ENCODE assay signal across 8 cellular contexts in genomic region chr4:76305033-76305687, GRCh38. TPM values are rescaled to one million over a fixed set of nuclear protein-coding genes. Genes with fewer than 3 reads are reported as not detected.
DNase-seq lines count a peak whose midpoint lies in the region; ATAC-seq and TF ChIP-seq lines count a peak whose summit lies in the region.

No MANE protein-coding gene starts in this region.

- no peaks in the 10 kb centered on the region for H3K79me2 ChIP-seq in parathyroid adenoma

- H3K4me1 Mint-ChIP-seq in Caco-2 (ENCODE audit: low read depth, unreplicated experiment) (peaks cover 31% of the 10 kb centered on the region), endodermal cell (peaks cover 6% of the 10 kb centered on the region)

- H3K27ac ChIP-seq in Panc1 (ENCODE audit: low read length): peak overlapping the region; percentile 81
- H3K27ac ChIP-seq in endodermal cell (ENCODE audit: low read depth, low read length): no peak overlapping the region
- no peak overlapping the region for H3K27ac ChIP-seq in parathyroid adenoma

- in situ Hi-C loops in Panc1 (cut with HindIII; ENCODE audit: low pct_unique_long_range_greater_than_20kb, low sequenced_read_pairs): no loop called here

- H3K4me1 ChIP-seq in Caco-2: peaks cover 25% of the 10 kb centered on the region
- peaks cover 17% of the 10 kb centered on the region for H3K4me1 ChIP-seq in Panc1 (ENCODE audit: control insufficient read depth, insufficient read depth, low read length)
- H3K4me1 ChIP-seq in endodermal cell (ENCODE audit: control insufficient read depth, insufficient read depth, low read length): no peaks in the 10 kb centered on the region
- no peaks in the 10 kb centered on the region for H3K4me1 ChIP-seq in parathyroid adenoma

- H3K36me3 Mint-ChIP-seq in Caco-2 (ENCODE audit: insufficient read depth, unreplicated experiment) (peaks cover 12% of the 10 kb centered on the region), endodermal cell (ENCODE audit: low read depth) (peaks cover 6% of the 10 kb centered on the region)

- H3K4me2 ChIP-seq in parathyroid adenoma (ENCODE audit: low read length): no peak overlapping the region

- TF ChIP-seq CTCF in Caco-2 (IDR thresholded peaks at IDR 0.05; ENCODE audit: insufficient read depth in 1 of 2, low read depth in 1 of 2, low read length in 1 of 2, severe bottlenecking in 1 of 2, unreplicated experiment in 1 of 2) (no peak), Panc1 (IDR thresholded peaks at IDR 0.05) (no peak), endodermal cell (conservative IDR thresholded peaks at IDR 0.05) (no peak), parathyroid adenoma (IDR thresholded peaks at IDR 0.05) (no peak)

- no TSS peak for BruUV-seq in Caco-2 (replicated peaks; lab: Mats Ljungman, UMichigan)
- TSS peak; percentile 71 for BruUV-seq in Panc1 (replicated peaks; lab: Mats Ljungman, UMichigan)

- no peak for ATAC-seq in Panc1
- ATAC-seq in sciatic nerve: no peak
- no peak for ATAC-seq in GM21390 (IDR thresholded peaks at IDR 0.05; ENCODE audit: unreplicated experiment)
- no peak for ATAC-seq in GM21786 (IDR thresholded peaks at IDR 0.05; ENCODE audit: unreplicated experiment)

- H3K27me3 ChIP-seq in Caco-2 (replicated peaks; ENCODE audit: control insufficient read depth, insufficient read depth, low read length) (no peaks in the 10 kb centered on the region), Panc1 (ENCODE audit: control insufficient read depth, insufficient read depth, low read length) (no peaks in the 10 kb centered on the region), endodermal cell (ENCODE audit: control insufficient read depth, insufficient read depth, low read length, poor library complexity, severe bottlenecking) (peaks cover 37% of the 10 kb centered on the region), parathyroid adenoma (ENCODE audit: control insufficient read depth, insufficient read depth, low read length) (no peaks in the 10 kb centered on the region)

- DNase-seq in Caco-2 (no peak), Panc1 (ENCODE audit: low read depth, low spot score) (no peak), endodermal cell (no peak), sciatic nerve (ENCODE audit: low spot score) (no peak), NCI-H1930 (lab: John Stamatoyannopoulos, UW) (no peak)

- CTCF ChIA-PET in Caco-2 (lab: Charles Lee): interaction anchor here (1.0 to 2.8 kb wide), 3 partner anchors 54 to 126 kb away, joined by 4 to 29 read pairs (median 6); no protein-coding TSS in a partner anchor
- CTCF ChIA-PET in Panc1 (lab: Charles Lee): no interaction called here

- no peak overlapping the region for H3K9ac ChIP-seq in endodermal cell (ENCODE audit: extremely low read depth, low read length, poor library complexity, severe bottlenecking)
- no peak overlapping the region for H3K9ac ChIP-seq in parathyroid adenoma

- POLR2A ChIA-PET in Caco-2 (lab: Charles Lee): no interaction called here
- POLR2A ChIA-PET in Panc1 (lab: Charles Lee): no interaction called here

- intact Hi-C loops in Caco-2 (cut with micrococcal nuclease; ENCODE audit: unreplicated experiment) (loop anchor here (10.0 kb wide), 1 partner anchor 90 kb away; the partner anchor contains the start of gene SCARB2), Panc1 (cut with micrococcal nuclease; ENCODE audit: unreplicated experiment) (no loop called here), sciatic nerve (cut with DNase I) (no loop called here)

- H3K27ac Mint-ChIP-seq in Caco-2 (ENCODE audit: unreplicated experiment) (peak overlapping the region; percentile 71), endodermal cell (no peak overlapping the region)

- H3K36me3 ChIP-seq in Caco-2 (ENCODE audit: control insufficient read depth, insufficient read depth, low read length) (no peaks in the 10 kb centered on the region), Panc1 (ENCODE audit: control insufficient read depth, insufficient read depth, low read length) (no peaks in the 10 kb centered on the region; the same call in none of the 2 replicates), endodermal cell (ENCODE audit: control insufficient read depth, insufficient read depth, low read length) (no peaks in the 10 kb centered on the region), parathyroid adenoma (ENCODE audit: control insufficient read depth, insufficient read depth, low read length) (no peaks in the 10 kb centered on the region)

- no peaks in the 10 kb centered on the region for H3K27me3 Mint-ChIP-seq in Caco-2 (ENCODE audit: insufficient read depth, unreplicated experiment)
- H3K27me3 Mint-ChIP-seq in endodermal cell (ENCODE audit: insufficient read depth): peaks cover 41% of the 10 kb centered on the region

- H3K4me3 ChIP-seq in Caco-2 (ENCODE audit: low read depth, low read length) (peak overlapping the region; percentile 51), Panc1 (ENCODE audit: low read depth in 2 of 2, low read length in 2 of 2) (peak overlapping the region; percentile 77 to 88), endodermal cell (ENCODE audit: low read length) (peak overlapping the region; percentile 93), parathyroid adenoma (ENCODE audit: low read depth, low read length) (no peak overlapping the region)

- 87 to 88% methylated on average over 4 to 7 of the region's 7 CpGs for WGBS in endodermal cell (ENCODE audit: insufficient coverage in 1 of 2, insufficient read length in 1 of 2), 2 experiments

- no peaks in the 10 kb centered on the region for H3K9me3 Mint-ChIP-seq in Caco-2 (ENCODE audit: unreplicated experiment)
- no peaks in the 10 kb centered on the region for H3K9me3 Mint-ChIP-seq in endodermal cell

- H3K9me3 ChIP-seq in Caco-2 (no peaks in the 10 kb centered on the region), Panc1 (ENCODE audit: control insufficient read depth, insufficient read depth, low read depth, low read length) (no peaks in the 10 kb centered on the region), endodermal cell (ENCODE audit: control insufficient read depth, low read length) (no peaks in the 10 kb centered on the region), parathyroid adenoma (ENCODE audit: control insufficient read depth, low read length) (no peaks in the 10 kb centered on the region)

- peak overlapping the region; percentile 90 for H3K4me3 Mint-ChIP-seq in Caco-2 (ENCODE audit: unreplicated experiment)
- H3K4me3 Mint-ChIP-seq in endodermal cell: peak overlapping the region; percentile 77

- peak overlapping the region; percentile 91 for H2AFZ ChIP-seq in parathyroid adenoma

RNA-seq across cellular contexts. Expression of gene STBD1, which starts 1.4 kb away (rescaled TPM):
- 3.8 and 4.2 TPM in 2 replicates for total RNA-seq in Caco-2 (2022)
- total RNA-seq in Panc1 (2021; ENCODE audit: unreplicated experiment): 4.9 TPM
- 5.5 TPM for polyA plus RNA-seq in Panc1 (2012; ENCODE audit: insufficient read length)
- 1 to 10 TPM in 1 of 2 donors, under 1 TPM in 1; 0.31 to 1.3 TPM for total RNA-seq in endodermal cell
- 2.2 TPM for polyA plus RNA-seq in endodermal cell (2013, experiment 1 of 2)
- 2.4 TPM for polyA plus RNA-seq in endodermal cell (2013, experiment 2 of 2)
- total RNA-seq in sciatic nerve: 3.9 TPM

RNA-seq across cellular contexts. Expression of gene FAM47E, which starts 53.6 kb away (rescaled TPM):
- total RNA-seq in Caco-2 (2022) (6.3 and 6.6 TPM in 2 replicates), Panc1 (2021; ENCODE audit: unreplicated experiment) (0.72 TPM), endodermal cell (1 to 10 TPM in 1 of 2 donors, under 1 TPM in 1; 0.84 to 2.5 TPM), sciatic nerve (2.5 TPM)
- 0.51 TPM for polyA plus RNA-seq in Panc1 (2012; ENCODE audit: insufficient read length)
- polyA plus RNA-seq in endodermal cell (2013, experiment 1 of 2): 5.7 TPM
- 3.5 TPM for polyA plus RNA-seq in endodermal cell (2013, experiment 2 of 2)
